Comparison of ENCODE assay signal across 19 cellular contexts in the genomic region with DNA sequence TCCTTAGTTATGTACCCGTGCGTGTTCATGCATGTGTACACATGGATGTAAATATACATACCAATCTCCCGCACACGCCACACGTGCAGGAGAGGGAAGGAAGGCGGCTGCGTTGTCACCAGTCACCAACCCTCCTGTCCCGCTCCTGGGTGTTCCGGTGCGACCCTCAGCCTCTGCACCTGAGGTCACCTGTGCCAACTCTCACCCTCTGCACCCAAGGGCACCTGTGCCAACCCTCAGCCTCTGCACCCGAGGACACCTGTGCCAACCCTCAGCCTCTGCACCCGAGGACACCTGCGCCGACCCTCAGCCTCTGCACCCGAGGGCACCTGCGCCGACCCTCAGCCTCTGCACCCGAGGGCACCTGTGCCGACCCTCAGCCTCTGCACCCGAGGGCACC.
A peak's percentile ranks its signal among the peaks of the same experiment; 100 is the strongest.
DNase-seq lines count a peak whose midpoint lies in the region; ATAC-seq and TF ChIP-seq lines count a peak whose summit lies in the region.
"Had no signal": no experiment of that assay in that cellular context is flagged by ENCODE, and none has a peak within 500 bp of the region (broad histone marks: within the 10 kb centered on the region; RNA-seq: fewer than 3 reads in every experiment).

No MANE protein-coding gene starts in this region.

- no peak overlapping the region for H2BK15ac ChIP-seq in neuronal stem cell (ENCODE audit: low read length)

- no peak overlapping the region for H3K4me3 Mint-ChIP-seq in CD14-positive monocyte
- no peak overlapping the region for H3K4me3 Mint-ChIP-seq in activated CD8-positive, alpha-beta memory T cell treated with anti-CD3 and anti-CD28 coated beads, Interleukin-2, amount 10 ng/mL, durations not matched to agents 7 days and 5 days
- H3K4me3 Mint-ChIP-seq: CD4-positive, alpha-beta T cell; CD8-positive, alpha-beta T cell had no signal

- no peak overlapping the region for H2BK12ac ChIP-seq in neuronal stem cell (ENCODE audit: low read length)

- peaks cover 0 to 6% (median 0%) of the 10 kb centered on the region in 3 donors for H3K27me3 Mint-ChIP-seq in CD14-positive monocyte (ENCODE audit: low read depth in 3 of 3)
- H3K27me3 Mint-ChIP-seq in activated CD8-positive, alpha-beta memory T cell treated with anti-CD3 and anti-CD28 coated beads, Interleukin-2, amount 10 ng/mL, durations not matched to agents 7 days and 5 days, result no peaks in the 10 kb centered on the region

- H3K9me3 Mint-ChIP-seq in CD14-positive monocyte, result peaks cover 0 to 3% (median 0%) of the 10 kb centered on the region in 7 donors
- H3K9me3 Mint-ChIP-seq in activated CD8-positive, alpha-beta memory T cell treated with anti-CD3 and anti-CD28 coated beads, Interleukin-2, amount 10 ng/mL, durations not matched to agents 7 days and 5 days (ENCODE audit: low read depth), result no peaks in the 10 kb centered on the region
- H3K9me3 Mint-ChIP-seq: CD4-positive, alpha-beta T cell; CD8-positive, alpha-beta T cell had no signal

- H3K36me3 ChIP-seq in H7 (replicated peaks; ENCODE audit: control insufficient read depth, insufficient read depth, low read length), result no peaks in the 10 kb centered on the region
- no peaks in the 10 kb centered on the region for H3K36me3 ChIP-seq in neuronal stem cell (replicated peaks in 1 of 2; ENCODE audit: control insufficient read depth in 2 of 2, insufficient read depth in 2 of 2, low read length in 2 of 2)
- no peaks in the 10 kb centered on the region for H3K36me3 ChIP-seq in sigmoid colon
- H3K36me3 ChIP-seq: BE2C, BLaER1 had no signal

- CTCF ChIA-PET in activated CD8-positive, alpha-beta memory T cell treated with anti-CD3 and anti-CD28 coated beads, Interleukin-2, amount 10 ng/mL, durations not matched to agents 7 days and 5 days (lab: Charles Lee), result no interaction called here

- peak overlapping the region; percentile 57 for H3K18ac ChIP-seq in neuronal stem cell (ENCODE audit: low read length)

- no peak overlapping the region for H2BK5ac ChIP-seq in neuronal stem cell (ENCODE audit: low read length)

- no peaks in the 10 kb centered on the region for H3K36me3 Mint-ChIP-seq in CD14-positive monocyte
- no peaks in the 10 kb centered on the region for H3K36me3 Mint-ChIP-seq in activated CD8-positive, alpha-beta memory T cell treated with anti-CD3 and anti-CD28 coated beads, Interleukin-2, amount 10 ng/mL, durations not matched to agents 7 days and 5 days
- H3K36me3 Mint-ChIP-seq: CD8-positive, alpha-beta T cell had no signal

- H3K4ac ChIP-seq in neuronal stem cell (ENCODE audit: low read length), result no peak overlapping the region

- H3K4me1 Mint-ChIP-seq in CD14-positive monocyte, result no peaks in the 10 kb centered on the region
- no peaks in the 10 kb centered on the region for H3K4me1 Mint-ChIP-seq in activated CD8-positive, alpha-beta memory T cell treated with anti-CD3 and anti-CD28 coated beads, Interleukin-2, amount 10 ng/mL, durations not matched to agents 7 days and 5 days

- no CpG with 5 or more reads among the region's 20 CpGs for WGBS in neuronal stem cell (ENCODE audit: extremely low coverage in 2 of 2, insufficient read length in 2 of 2, insufficient replicate concordance in 1 of 2), 2 donors
- WGBS in sigmoid colon, 2 donors, result 90% methylated on average over 19 of the region's 20 CpGs

- no peak overlapping the region for H3K27ac Mint-ChIP-seq in CD14-positive monocyte
- no peak overlapping the region for H3K27ac Mint-ChIP-seq in activated CD8-positive, alpha-beta memory T cell treated with anti-CD3 and anti-CD28 coated beads, Interleukin-2, amount 10 ng/mL, durations not matched to agents 7 days and 5 days
- H3K27ac Mint-ChIP-seq: CD4-positive, alpha-beta T cell; CD8-positive, alpha-beta T cell had no signal

- no peak overlapping the region for H4K8ac ChIP-seq in neuronal stem cell (ENCODE audit: low read depth, low read length)

- ATAC-seq in activated CD4-positive, CD25-positive, alpha-beta regulatory T cell treated with anti-CD3 and anti-CD28 coated beads, Interleukin-2, amount 50 U/mL, for 24 hours, result no peak
- ATAC-seq in activated CD8-positive, alpha-beta memory T cell treated with anti-CD3 and anti-CD28 coated beads, Interleukin-2, amount 10 ng/mL, durations not matched to agents 7 days and 5 days, result no peak
- ATAC-seq: CD8-positive, alpha-beta T cell had no signal

- no peak overlapping the region for H3K14ac ChIP-seq in neuronal stem cell (ENCODE audit: low read length)

- H3K9me3 ChIP-seq in neuronal stem cell (replicated peaks in 1 of 2; ENCODE audit: control insufficient read depth in 2 of 2, insufficient read depth in 1 of 2, low read depth in 1 of 2, low read length in 2 of 2) (peaks cover 0 to 2% of the 10 kb centered on the region in 2 donors), sigmoid colon (no peaks in the 10 kb centered on the region)
- H3K9me3 ChIP-seq: BE2C, BLaER1, Caco-2 had no signal

- H3K4me2 ChIP-seq in neuronal stem cell (ENCODE audit: insufficient read depth, low read length, poor library complexity, severe bottlenecking), result no peak overlapping the region
- H3K4me2 ChIP-seq: BLaER1 had no signal

- H3K27me3 ChIP-seq in H7 (ENCODE audit: control insufficient read depth, insufficient read depth, low read length) (no peaks in the 10 kb centered on the region), neuronal stem cell (ENCODE audit: control insufficient read depth in 3 of 3, insufficient read depth in 3 of 3, low read depth in 1 of 3, low read length in 3 of 3) (no peaks in the 10 kb centered on the region), sigmoid colon (peaks cover 0 to 7% (median 0%) of the 10 kb centered on the region in 3 donors)
- H3K27me3 ChIP-seq: BE2C, BLaER1 had no signal

- H3K4me1 ChIP-seq in neuronal stem cell (ENCODE audit: control insufficient read depth in 2 of 2, insufficient read depth in 1 of 2, low read depth in 1 of 2, low read length in 2 of 2), result no peaks in the 10 kb centered on the region
- H3K4me1 ChIP-seq in sigmoid colon, result no peaks in the 10 kb centered on the region
- H3K4me1 ChIP-seq: BE2C, BLaER1, Caco-2 had no signal

- no peak for TF ChIP-seq POLR2A in sigmoid colon (IDR thresholded peaks at IDR 0.05)

- TF ChIP-seq CTCF in CD14-positive monocyte (IDR thresholded peaks at IDR 0.05), result no peak
- TF ChIP-seq CTCF in sigmoid colon (IDR thresholded peaks at IDR 0.05), result no peak

- peak overlapping the region; percentile 68 for H2AK5ac ChIP-seq in neuronal stem cell (ENCODE audit: low read depth, low read length)

- no peak overlapping the region for H3K4me3 ChIP-seq in H7 (ENCODE audit: insufficient read depth, low read depth, low read length)
- H3K4me3 ChIP-seq in neuronal stem cell (ENCODE audit: low read length in 2 of 2), result no peak overlapping the region
- no peak overlapping the region for H3K4me3 ChIP-seq in sigmoid colon
- H3K4me3 ChIP-seq: BLaER1 had no signal

- no peak overlapping the region for H3K27ac ChIP-seq in neuronal stem cell (replicated peaks; ENCODE audit: low read length)
- H3K27ac ChIP-seq in sigmoid colon, result no peak overlapping the region
- H3K27ac ChIP-seq: BLaER1 had no signal

- no peak overlapping the region for H2AFZ ChIP-seq in neuronal stem cell (ENCODE audit: low read length)

- DNase-seq in CD14-positive monocyte (ENCODE audit: low spot score) (peak; percentile 22), H7 (peak; percentile 19), neuronal stem cell (ENCODE audit: low spot score) (no peak), sigmoid colon (peak; percentile 28)
- DNase-seq in stimulated activated CD8-positive, alpha-beta memory T cell treated with anti-CD3 and anti-CD28 coated beads, Interleukin-4, amount 100 ng/mL, for 48 hours, result no peak
- no peak for DNase-seq in activated CD8-positive, alpha-beta memory T cell treated with anti-CD3 and anti-CD28 coated beads, Interleukin-2, amount 10 ng/mL, durations not matched to agents 7 days and 5 days
- no peak for DNase-seq in activated CD4-positive, alpha-beta T cell treated with anti-CD3 and anti-CD28 coated beads for 48 hours
- DNase-seq: 8988T; ACHN; BE2C; C1 segment of cervical spinal cord; Caco-2; Calu3; CD4-positive, alpha-beta T cell; CD8-positive, alpha-beta T cell; DMS79 treated with DMSO at 0.1 percent for 48 hours; GF-D8 had no signal

- H3K79me1 ChIP-seq in neuronal stem cell (ENCODE audit: low read depth, low read length), result no peaks in the 10 kb centered on the region

- H2BK120ac ChIP-seq in neuronal stem cell (ENCODE audit: low read depth, low read length), result no peak overlapping the region

- H4K91ac ChIP-seq in neuronal stem cell (ENCODE audit: low read depth, low read length, poor library complexity), result no peak overlapping the region

- intact Hi-C loops in CD14-positive monocyte (cut with micrococcal nuclease) (no loop called here), sigmoid colon (cut with DNase I) (no loop called here)

- H3K23ac ChIP-seq in neuronal stem cell (ENCODE audit: low read depth, low read length, poor library complexity), result no peak overlapping the region

- TF ChIP-seq EP300 in sigmoid colon (IDR thresholded peaks at IDR 0.05), result no peak

- no peak overlapping the region for H3K9ac ChIP-seq in neuronal stem cell (ENCODE audit: low read depth, low read length, poor library complexity)
- H3K9ac ChIP-seq: BLaER1 had no signal

Comparison
In these comparisons a context has a peak if more than half of its experiments do, and no peak if none do; other contexts are left out.
1. DNase-seq: peak in CD14-positive monocyte (single experiment), H7 (single experiment) and sigmoid colon (single experiment); none in neuronal stem cell (single experiment), stimulated activated CD8-positive, alpha-beta memory T cell treated with anti-CD3 and anti-CD28 coated beads, Interleukin-4, amount 100 ng/mL, for 48 hours (single experiment), activated CD8-positive, alpha-beta memory T cell treated with anti-CD3 and anti-CD28 coated beads, Interleukin-2, amount 10 ng/mL, durations not matched to agents 7 days and 5 days (single experiment) and activated CD4-positive, alpha-beta T cell treated with anti-CD3 and anti-CD28 coated beads for 48 hours (single experiment).